ENCODE assay signal across 23 cellular contexts in the genomic region with DNA sequence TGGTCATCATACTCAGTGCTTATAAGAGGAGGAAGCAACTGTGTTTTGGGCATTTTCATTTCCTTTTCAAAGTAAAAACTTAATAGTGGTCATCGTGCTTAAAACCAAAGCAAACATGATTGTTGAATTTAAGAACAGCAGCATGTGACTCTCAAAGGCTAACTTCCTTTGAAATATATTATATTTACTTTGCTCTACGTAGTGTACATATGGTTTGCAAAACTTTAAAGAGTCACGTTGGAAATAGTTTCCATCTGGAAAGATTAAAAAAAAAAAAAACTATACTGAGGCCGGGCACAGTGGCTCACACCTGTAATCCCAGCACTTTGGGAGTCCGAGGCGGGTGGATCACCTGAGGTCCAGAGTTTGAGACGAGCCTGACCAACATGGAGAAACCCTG.
"Had no signal": no experiment of that assay in that cellular context is flagged by ENCODE, and none has a peak within 500 bp of the region (broad histone marks: within the 10 kb centered on the region; RNA-seq: fewer than 3 reads in every experiment).

No MANE protein-coding gene starts in this region.

- H3K4me1 ChIP-seq: SJCRH30 had no signal

- H3K36me3 ChIP-seq: MG63, SJCRH30 had no signal

- ATAC-seq: Panc1, Right ventricle myocardium inferior, SK-N-SH treated with all-trans-retinoic acid at 6 μM for 48 hours had no signal

- H3K27ac ChIP-seq: SJCRH30 had no signal

- H3K4me3 ChIP-seq: MG63, SJCRH30 had no signal

- H3K27me3 ChIP-seq: MG63, SJCRH30 had no signal

- H3K9me3 ChIP-seq: MG63, SJCRH30 had no signal

- DNase-seq: IMR-90, Karpas-422, KG1, MG63, NCI-H1092, NCI-H1105 treated with DMSO at 0.1 percent for 48 hours, NCI-H1417 treated with DMSO at 0.1 percent for 48 hours, NCI-H146, NCI-H1694 treated with DMSO at 0.1 percent for 48 hours, NCI-H1930, NCI-H2081, NCI-H2107, NCI-H2227 treated with DMSO at 0.1 percent for 48 hours, NCI-H446, NCI-H510A, NCI-H524 treated with DMSO at 0.1 percent for 48 hours, NCI-H69, NCI-H774, SHP77 treated with DMSO at 0.1 percent for 48 hours, SJCRH30 had no signal
